ENCODE assay signal across 8 cellular contexts in genomic region chr22:29617922-29618629, GRCh38. TPM values are rescaled to one million over a fixed set of nuclear protein-coding genes. Genes with fewer than 3 reads are reported as not detected.
DNase-seq lines count a peak whose midpoint lies in the region; ATAC-seq, FAIRE-seq and TF ChIP-seq lines count a peak whose summit lies in the region.
"Had no signal": no experiment of that assay in that cellular context is flagged by ENCODE, and none has a peak within 500 bp of the region (broad histone marks: within the 10 kb centered on the region; RNA-seq: fewer than 3 reads in every experiment).

No MANE protein-coding gene starts in this region.

- no peak overlapping the region for H2BK15ac ChIP-seq in mesendoderm (replicated peaks; ENCODE audit: low read depth)

- TF ChIP-seq CTCF in brain microvascular endothelial cell (IDR thresholded peaks at IDR 0.05; ENCODE audit: low read depth, low read length, missing control alignments) (no peak), nephron (IDR thresholded peaks at IDR 0.05; ENCODE audit: unreplicated experiment in 3 of 3) (no peak)

- H3K79me1 ChIP-seq in mesendoderm (ENCODE audit: low read length), result peaks cover 9% of the 10 kb centered on the region

- peaks cover 2% of the 10 kb centered on the region for H3K4me1 ChIP-seq in mesendoderm (ENCODE audit: control insufficient read depth, low read depth, low read length)

- H3K4me1 Mint-ChIP-seq in nephron, result peaks cover 22% of the 10 kb centered on the region

- H3K36me3 ChIP-seq in brain microvascular endothelial cell (replicated peaks) (no peaks in the 10 kb centered on the region), mesendoderm (ENCODE audit: control insufficient read depth, insufficient read depth, low read length) (no peaks in the 10 kb centered on the region)

- no peak overlapping the region for H2AK5ac ChIP-seq in mesendoderm (ENCODE audit: low read length)

- H3K27ac ChIP-seq in brain microvascular endothelial cell, result peak overlapping the region; percentile 6
- no peak overlapping the region for H3K27ac ChIP-seq in mesendoderm (ENCODE audit: low read depth, low read length)

- no peak overlapping the region for H4K5ac ChIP-seq in mesendoderm (ENCODE audit: low read length)

- in situ Hi-C loops in brain microvascular endothelial cell (cut with HindIII; ENCODE audit: low pct_ligation_motif_present, low sequenced_read_pairs), result no loop called here

- no peak overlapping the region for H3K4me3 ChIP-seq in brain microvascular endothelial cell (ENCODE audit: low read depth, low read length)
- no peak overlapping the region for H3K4me3 ChIP-seq in mesendoderm (ENCODE audit: low read length)

- FAIRE-seq in HTR-8/SVneo (lab: Jason Lieb, UNC), result no peak

- H3K23ac ChIP-seq in mesendoderm (ENCODE audit: low read length), result no peak overlapping the region

- H3K9ac ChIP-seq in mesendoderm (ENCODE audit: low read length), result no peak overlapping the region

- no peak for ATAC-seq in GM19324 (IDR thresholded peaks at IDR 0.05; ENCODE audit: low FRiP score, unreplicated experiment)
- no peak for ATAC-seq in GM21360 (IDR thresholded peaks at IDR 0.05; ENCODE audit: unreplicated experiment)

- no peak overlapping the region for H2BK120ac ChIP-seq in mesendoderm (ENCODE audit: low read depth, low read length)

- H3K27me3 Mint-ChIP-seq in nephron (ENCODE audit: low read depth), result no peaks in the 10 kb centered on the region

- H3K56ac ChIP-seq in mesendoderm (ENCODE audit: low read length), result no peak overlapping the region

- H3K79me2 ChIP-seq in mesendoderm (ENCODE audit: control insufficient read depth, insufficient read depth, low read length), result peaks cover 3% of the 10 kb centered on the region

- DNase-seq in DMS79 (lab: John Stamatoyannopoulos, UW) (peak; percentile 85), HTR-8/SVneo (ENCODE audit: insufficient read length, low spot score) (peak; percentile 39), brain microvascular endothelial cell (no peak), mesendoderm (no peak)
- DNase-seq: hippocampal formation had no signal

- no peak overlapping the region for H3K18ac ChIP-seq in mesendoderm (ENCODE audit: low read length)

- no peaks in the 10 kb centered on the region for H3K9me3 Mint-ChIP-seq in nephron

- H3K4me2 ChIP-seq in mesendoderm (ENCODE audit: low read length), result no peak overlapping the region

- H3K27me3 ChIP-seq in brain microvascular endothelial cell (replicated peaks) (no peaks in the 10 kb centered on the region), mesendoderm (ENCODE audit: insufficient read depth, low read length, poor library complexity) (no peaks in the 10 kb centered on the region)

- no peak overlapping the region for H2BK5ac ChIP-seq in mesendoderm (ENCODE audit: low read length)

- no CpG with 5 or more reads among the region's 2 CpGs for WGBS in mesendoderm (ENCODE audit: extremely low coverage, insufficient coverage, low lambda C conversion rate)

- peak overlapping the region; percentile 52 to 83 (median 54) for H3K27ac Mint-ChIP-seq in nephron

- H3K4ac ChIP-seq in mesendoderm (ENCODE audit: low read depth, low read length), result no peak overlapping the region

- no peak overlapping the region for H3K4me3 Mint-ChIP-seq in nephron

- H3K36me3 Mint-ChIP-seq in nephron (ENCODE audit: low read depth), result peaks cover 5% of the 10 kb centered on the region

- no peak overlapping the region for H4K8ac ChIP-seq in mesendoderm (ENCODE audit: low read depth, low read length)

RNA-seq across cellular contexts. Expression of gene NF2, which starts 14.6 kb away (rescaled TPM):
- polyA plus RNA-seq in mesendoderm (2013, experiment 1 of 2), result 13.7 TPM
- 13.6 TPM for polyA plus RNA-seq in mesendoderm (2013, experiment 2 of 2)

RNA-seq across cellular contexts. Expression of gene NIPSNAP1, which starts 37.2 kb away (rescaled TPM):
- polyA plus RNA-seq in mesendoderm (2013, experiment 1 of 2), result 75.5 TPM
- 78.1 TPM for polyA plus RNA-seq in mesendoderm (2013, experiment 2 of 2)

Comparison
In these comparisons a context has a peak if more than half of its experiments do, and no peak if none do; other contexts are left out.
1. DNase-seq: peak in DMS79 (single experiment) and HTR-8/SVneo (single experiment); none in brain microvascular endothelial cell (single experiment) and mesendoderm (single experiment).